In genomic region chr1:152013664-152014237, GRCh38 we compare ENCODE assay signal across 8 cellular contexts. TPM values are rescaled to one million over a fixed set of nuclear protein-coding genes. Genes with fewer than 3 reads are reported as not detected.
DNase-seq lines count a peak whose midpoint lies in the region; TF ChIP-seq lines count a peak whose summit lies in the region.

No MANE protein-coding gene starts in this region.

- no peak overlapping the region for H3K4me2 ChIP-seq in DOHH2 (ENCODE audit: low read length)

- H3K4me3 Mint-ChIP-seq in glutamatergic neuron (ENCODE audit: unreplicated experiment), result no peak overlapping the region

- peaks cover 1% of the 10 kb centered on the region for H3K27me3 Mint-ChIP-seq in glutamatergic neuron (ENCODE audit: unreplicated experiment)

- H3K79me2 ChIP-seq in DOHH2 (ENCODE audit: control insufficient read depth, low read length), result no peaks in the 10 kb centered on the region

- peaks cover 4% of the 10 kb centered on the region for H3K4me1 Mint-ChIP-seq in glutamatergic neuron (ENCODE audit: low read depth, unreplicated experiment)

- H3K36me3 ChIP-seq in DOHH2 (ENCODE audit: control insufficient read depth, low read length) (no peaks in the 10 kb centered on the region), testis (ENCODE audit: low read depth, missing control alignments) (no peaks in the 10 kb centered on the region)

- intact Hi-C loops in testis (cut with DNase I; ENCODE audit: low total_unique reads), result no loop called here

- no peak for TF ChIP-seq EP300 in Ishikawa (IDR thresholded peaks at IDR 0.05; ENCODE audit: borderline replicate concordance)

- H3K27ac ChIP-seq in DOHH2 (ENCODE audit: low read depth, low read length) (no peak overlapping the region), testis (no peak overlapping the region)

- H4K20me1 ChIP-seq in DOHH2 (ENCODE audit: control insufficient read depth, insufficient read depth, low read depth, low read length), result no peaks in the 10 kb centered on the region

- no peaks in the 10 kb centered on the region for H3K4me1 ChIP-seq in DOHH2 (ENCODE audit: control insufficient read depth, low read length)
- no peaks in the 10 kb centered on the region for H3K4me1 ChIP-seq in testis

- no peak overlapping the region for H3K27ac Mint-ChIP-seq in glutamatergic neuron (ENCODE audit: unreplicated experiment)

- peak; percentile 77 for TF ChIP-seq CTCF in DOHH2 (IDR thresholded peaks at IDR 0.05; ENCODE audit: low read depth, low read length, poor library complexity, severe bottlenecking)
- peak; percentile 56 for TF ChIP-seq CTCF in WI38 (IDR thresholded peaks at IDR 0.05; ENCODE audit: low read depth, low read length)
- peak; percentile 28 for TF ChIP-seq CTCF in glutamatergic neuron (IDR thresholded peaks at IDR 0.05; ENCODE audit: partially characterized antibody, unreplicated experiment)
- TF ChIP-seq CTCF in testis (IDR thresholded peaks at IDR 0.05), result peak in 2 of 3 experiments; percentile 10 to 36

- peak; percentile 65 for TF ChIP-seq RAD21 in Ishikawa (IDR thresholded peaks at IDR 0.05; ENCODE audit: low read depth)

- DNase-seq in glutamatergic neuron (peak; percentile 56), testis (peak; percentile 58), GOT3 (lab: John Stamatoyannopoulos, UW) (no peak), NCI-H128 (lab: John Stamatoyannopoulos, UW; ENCODE audit: unreplicated experiment) (no peak), superior temporal gyrus (ENCODE audit: extremely low spot score) (no peak)

- 40 to 44% methylated on average over 3 of the region's 3 CpGs for WGBS in testis, 2 donors

- no peak for TF ChIP-seq POLR2A in testis (IDR thresholded peaks at IDR 0.05)

- no peaks in the 10 kb centered on the region for H3K36me3 Mint-ChIP-seq in glutamatergic neuron (ENCODE audit: unreplicated experiment)

- H3K9me3 ChIP-seq in DOHH2 (ENCODE audit: control insufficient read depth, insufficient read depth, low read length), result no peaks in the 10 kb centered on the region
- H3K9me3 ChIP-seq in testis, result no peaks in the 10 kb centered on the region

- no peaks in the 10 kb centered on the region for H3K9me2 ChIP-seq in DOHH2 (replicated peaks; ENCODE audit: control insufficient read depth, low read length)

- H3K9me3 Mint-ChIP-seq in glutamatergic neuron (ENCODE audit: unreplicated experiment), result no peaks in the 10 kb centered on the region

- H3K4me3 ChIP-seq in DOHH2 (ENCODE audit: low read length), result no peak overlapping the region
- H3K4me3 ChIP-seq in WI38 (ENCODE audit: low read depth, low read length), result no peak overlapping the region
- H3K4me3 ChIP-seq in testis, result no peak overlapping the region

- H3K27me3 ChIP-seq in DOHH2 (ENCODE audit: control insufficient read depth, low read length), result peaks cover 20% of the 10 kb centered on the region
- no peaks in the 10 kb centered on the region for H3K27me3 ChIP-seq in testis

- no peaks in the 10 kb centered on the region for H3F3A ChIP-seq in DOHH2 (ENCODE audit: control insufficient read depth, insufficient read depth)

TF ChIP-seq in Ishikawa, 13 proteins besides CTCF, POLR2A, EP300 and RAD21:
- TF ChIP-seq ZBTB7A (IDR thresholded peaks at IDR 0.05; ENCODE audit: low read depth) (no peak), TAF1 (IDR thresholded peaks at IDR 0.05; ENCODE audit: low read depth) (no peak), CREB1 (IDR thresholded peaks at IDR 0.05; ENCODE audit: low read depth) (no peak), FOXM1 (IDR thresholded peaks at IDR 0.05; ENCODE audit: borderline replicate concordance, low read depth) (no peak), CEBPB (IDR thresholded peaks at IDR 0.05) (no peak), TEAD4 (IDR thresholded peaks at IDR 0.05) (no peak), YY1 (IDR thresholded peaks at IDR 0.05; ENCODE audit: low read depth) (no peak), REST (IDR thresholded peaks at IDR 0.05; ENCODE audit: low read depth) (no peak), NFIC (IDR thresholded peaks at IDR 0.05) (no peak), TCF12 (IDR thresholded peaks at IDR 0.05; ENCODE audit: low read depth) (no peak), MAX (IDR thresholded peaks at IDR 0.05) (no peak), EGR1 (IDR thresholded peaks at IDR 0.05) (no peak), USF1 (IDR thresholded peaks at IDR 0.05) (no peak)
TF ChIP-seq in Ishikawa: peak in this region for 0.

RNA-seq across cellular contexts. Expression of gene S100A10, which starts 20.1 kb away (rescaled TPM):
- total RNA-seq in glutamatergic neuron (ENCODE audit: unreplicated experiment) (245 TPM), testis (100 to 1,000 TPM in 1 of 2 donors, 10 to 100 TPM in 1; 92.4 to 110 TPM)
- polyA plus RNA-seq in testis (ENCODE audit: insufficient read depth, low read depth, low replicate concordance), result 364 TPM

RNA-seq across cellular contexts. Expression of gene S100A11, which starts 23.1 kb away (rescaled TPM):
- total RNA-seq in glutamatergic neuron (ENCODE audit: unreplicated experiment), result 45.1 TPM
- total RNA-seq in testis, result 10 to 100 TPM; 80.2 to 86.9 TPM
- 275 TPM for polyA plus RNA-seq in testis (ENCODE audit: insufficient read depth, low read depth, low replicate concordance)

Comparison
In these comparisons a context has a peak if more than half of its experiments do, and no peak if none do; other contexts are left out.
1. CTCF ChIP-seq: peak in every context shown above with its lines; median percentile 77 in DOHH2; 56 in WI38; 28 in glutamatergic neuron; 23 in testis.
2. DNase-seq: peak in glutamatergic neuron (single experiment) and testis (single experiment); none in GOT3 (single experiment), NCI-H128 (single experiment) and superior temporal gyrus (single experiment).